Comparison of ENCODE assay signal across 16 cellular contexts in genomic region chr15:67550522-67550921, GRCh38. TPM values are rescaled to one million over a fixed set of nuclear protein-coding genes. Genes with fewer than 3 reads are reported as not detected.
DNase-seq lines count a peak whose midpoint lies in the region; ATAC-seq and TF ChIP-seq lines count a peak whose summit lies in the region.
"Had no signal": no experiment of that assay in that cellular context is flagged by ENCODE, and none has a peak within 500 bp of the region (broad histone marks: within the 10 kb centered on the region; RNA-seq: fewer than 3 reads in every experiment).

No MANE protein-coding gene starts in this region.

- peak overlapping the region; percentile 44 for H3K27ac Mint-ChIP-seq in endodermal cell

- intact Hi-C loops in spleen (cut with DNase I; ENCODE audit: low total_unique reads): no loop called here

- H3K9me2 ChIP-seq in OCI-LY1 (ENCODE audit: low read depth, low read length): no peaks in the 10 kb centered on the region

- H2AFZ ChIP-seq in OCI-LY1 (ENCODE audit: low read length) (no peak overlapping the region), trophoblast cell (ENCODE audit: insufficient read depth, low read length, poor library complexity) (no peak overlapping the region)

- H2BK5ac ChIP-seq in trophoblast cell (ENCODE audit: low read depth, low read length, poor library complexity): no peak overlapping the region

- peaks cover 15% of the 10 kb centered on the region; the same call in 1 of the 2 replicates for H3K79me2 ChIP-seq in OCI-LY1 (ENCODE audit: insufficient read depth, low read length)
- H3K79me2 ChIP-seq in trophoblast cell (ENCODE audit: control insufficient read depth, insufficient read depth, low read length, poor library complexity): no peaks in the 10 kb centered on the region

- H3K27me3 ChIP-seq in OCI-LY1 (ENCODE audit: insufficient read depth, low read length) (no peaks in the 10 kb centered on the region), endodermal cell (ENCODE audit: control insufficient read depth, insufficient read depth, low read length, poor library complexity, severe bottlenecking) (no peaks in the 10 kb centered on the region), trophoblast cell (ENCODE audit: insufficient read depth, low read length) (no peaks in the 10 kb centered on the region), spleen (replicated peaks in 1 of 7) (no peaks in the 10 kb centered on the region)

- H3K27me3 Mint-ChIP-seq in endodermal cell (ENCODE audit: insufficient read depth): no peaks in the 10 kb centered on the region

- TF ChIP-seq POLR2A in spleen (IDR thresholded peaks at IDR 0.05): no peak

- H3K4ac ChIP-seq in trophoblast cell (ENCODE audit: low read depth, low read length): no peak overlapping the region

- no peak for ATAC-seq in GM21367 (IDR thresholded peaks at IDR 0.05; ENCODE audit: unreplicated experiment)
- ATAC-seq in GM18867 (IDR thresholded peaks at IDR 0.05; ENCODE audit: unreplicated experiment): no peak

- no peak overlapping the region for H2AK5ac ChIP-seq in trophoblast cell (ENCODE audit: low read length)

- H3K4me3 ChIP-seq in OCI-LY1 (ENCODE audit: low read depth, low read length, poor library complexity, severe bottlenecking) (peak overlapping the region; percentile 62), endodermal cell (ENCODE audit: low read length) (no peak overlapping the region), trophoblast cell (ENCODE audit: low read depth, low read length) (no peak overlapping the region), spleen (no peak overlapping the region)
- H3K4me3 ChIP-seq: thoracic aorta had no signal

- no peak overlapping the region for H2BK12ac ChIP-seq in trophoblast cell (ENCODE audit: low read length)

- no peak overlapping the region for H2BK120ac ChIP-seq in trophoblast cell (ENCODE audit: insufficient read depth, low read length, poor library complexity)

- no peak overlapping the region for H4K12ac ChIP-seq in trophoblast cell (ENCODE audit: low read depth, low read length)

- no peak overlapping the region for H4K91ac ChIP-seq in trophoblast cell (ENCODE audit: low read depth, low read length)

- no peaks in the 10 kb centered on the region for H3F3A ChIP-seq in OCI-LY1 (ENCODE audit: insufficient read depth, low read length)

- H3K4me2 ChIP-seq in OCI-LY1 (ENCODE audit: low read length) (peak overlapping the region; percentile 92), trophoblast cell (ENCODE audit: low read length) (no peak overlapping the region)

- 80 to 100% methylated on average over 1 to 4 of the region's 4 CpGs for WGBS in endodermal cell (ENCODE audit: insufficient coverage in 1 of 2, insufficient read length in 1 of 2), 2 experiments
- no CpG with 5 or more reads among the region's 4 CpGs for whole genome bisulfite sequencing in trophoblast cell (ENCODE audit: extremely low coverage, insufficient coverage, insufficient read length)
- 74 to 89% (median 80%) methylated on average over 4 of the region's 4 CpGs for WGBS in spleen, 5 donors

- no peak overlapping the region for H3K27ac ChIP-seq in OCI-LY1 (ENCODE audit: low read depth, low read length, poor library complexity, severe bottlenecking)
- H3K27ac ChIP-seq in endodermal cell (ENCODE audit: low read depth, low read length): no peak overlapping the region
- H3K27ac ChIP-seq in trophoblast cell (ENCODE audit: low read depth, low read length): no peak overlapping the region
- peak overlapping the region in 1 of 8 donors; percentile 36 for H3K27ac ChIP-seq in spleen
- H3K27ac ChIP-seq: thoracic aorta, WERI-Rb-1 had no signal

- H3K18ac ChIP-seq in trophoblast cell (ENCODE audit: low read length): no peak overlapping the region

- H3K23ac ChIP-seq in trophoblast cell (ENCODE audit: low read length): no peak overlapping the region

- peaks cover 27% of the 10 kb centered on the region for H3K4me1 Mint-ChIP-seq in endodermal cell

- H3K79me1 ChIP-seq in trophoblast cell (ENCODE audit: low read length): no peaks in the 10 kb centered on the region

- peaks cover 17% of the 10 kb centered on the region for H3K36me3 Mint-ChIP-seq in endodermal cell (ENCODE audit: low read depth)

- no peaks in the 10 kb centered on the region for H4K20me1 ChIP-seq in OCI-LY1 (ENCODE audit: insufficient read depth, low read length)

- H3K36me3 ChIP-seq in OCI-LY1 (ENCODE audit: insufficient read depth, low read length) (peaks cover 57% of the 10 kb centered on the region), endodermal cell (ENCODE audit: control insufficient read depth, insufficient read depth, low read length) (peaks cover 6% of the 10 kb centered on the region), trophoblast cell (ENCODE audit: control insufficient read depth in 1 of 2, insufficient read depth in 2 of 2, low read length in 2 of 2) (peaks cover 0 to 4% of the 10 kb centered on the region in 2 experiments), spleen (peaks cover 0 to 65% (median 19%) of the 10 kb centered on the region in 6 donors)

- TF ChIP-seq CTCF in OCI-LY1 (IDR thresholded peaks at IDR 0.05; ENCODE audit: low read length) (no peak), endodermal cell (conservative IDR thresholded peaks at IDR 0.05) (no peak), spleen (IDR thresholded peaks at IDR 0.05 in 8 of 11, conservative IDR thresholded peaks at IDR 0.05 in 3 of 11) (no peak)

- no peaks in the 10 kb centered on the region for H3K9me3 Mint-ChIP-seq in endodermal cell

- H3K9ac ChIP-seq in OCI-LY1 (ENCODE audit: low read length): peak overlapping the region; percentile 63; the same call in 1 of the 2 replicates
- H3K9ac ChIP-seq in endodermal cell (ENCODE audit: extremely low read depth, low read length, poor library complexity, severe bottlenecking): no peak overlapping the region
- no peak overlapping the region for H3K9ac ChIP-seq in trophoblast cell (ENCODE audit: low read length)

- H3K14ac ChIP-seq in trophoblast cell (ENCODE audit: low read length): no peak overlapping the region

- DNase-seq in GM03348 (ENCODE audit: low spot score) (peak; percentile 23), endodermal cell (no peak), trophoblast cell (peak; percentile 14 to 63), NCI-H1105 (lab: John Stamatoyannopoulos, UW) (no peak), spleen (no peak)
- DNase-seq: activated effector memory CD4-positive, alpha-beta T cell treated with anti-CD3 and anti-CD28 coated beads, Interleukin-2, amount 50 U/mL, for 16 hours; C1 segment of cervical spinal cord; DND-41; NCI-H1105 treated with DMSO at 0.1 percent for 48 hours; NK-92 treated with Interleukin-12 subunit alpha and Interleukin-12 subunit beta, amount 100 ng/mL, for 24 hours; nucleus accumbens; WERI-Rb-1 had no signal

- H3K4me3 Mint-ChIP-seq in endodermal cell: no peak overlapping the region

- H3K9me3 ChIP-seq in OCI-LY1 (ENCODE audit: low read length): no peaks in the 10 kb centered on the region
- no peaks in the 10 kb centered on the region for H3K9me3 ChIP-seq in endodermal cell (ENCODE audit: control insufficient read depth, low read length)
- H3K9me3 ChIP-seq in trophoblast cell (ENCODE audit: insufficient read depth, low read depth, low read length): no peaks in the 10 kb centered on the region
- H3K9me3 ChIP-seq in spleen: no peaks in the 10 kb centered on the region
- H3K9me3 ChIP-seq: thoracic aorta had no signal

- H3K4me1 ChIP-seq in OCI-LY1 (ENCODE audit: insufficient read depth, low read length, severe bottlenecking) (peaks cover 47% of the 10 kb centered on the region), endodermal cell (ENCODE audit: control insufficient read depth, insufficient read depth, low read length) (peaks cover 4% of the 10 kb centered on the region), trophoblast cell (ENCODE audit: control insufficient read depth in 1 of 2, insufficient read depth in 2 of 2, low read length in 2 of 2) (no peaks in the 10 kb centered on the region), spleen (peaks cover 0 to 31% (median 11%) of the 10 kb centered on the region in 6 donors)

- H4K8ac ChIP-seq in trophoblast cell (ENCODE audit: low read depth, low read length): no peak overlapping the region

RNA-seq across cellular contexts. Expression of gene MAP2K5, which starts 8.0 kb away (rescaled TPM):
- total RNA-seq in endodermal cell (10 to 100 TPM; 17.1 to 26.7 TPM), spleen (10 to 100 TPM in 6 of 7 donors, 1 to 10 TPM in 1; 9.5 to 30.4 (median 18.0) TPM)
- 29.9 TPM for polyA plus RNA-seq in endodermal cell (2013, experiment 1 of 2)
- 24.2 TPM for polyA plus RNA-seq in endodermal cell (2013, experiment 2 of 2)
- 9.7 and 10.7 TPM in 2 replicates for polyA plus RNA-seq in trophoblast cell (2013)
- 10 to 100 TPM in 2 of 3 donors, 1 to 10 TPM in 1; 8.4 to 11.0 (median 10.2) TPM for polyA plus RNA-seq in spleen

RNA-seq across cellular contexts. Expression of gene C15orf61, which starts 29.6 kb away (rescaled TPM):
- total RNA-seq in endodermal cell: 1 to 10 TPM; 3.0 to 3.2 TPM
- polyA plus RNA-seq in endodermal cell (2013, experiment 1 of 2): 3.5 TPM
- 2.2 TPM for polyA plus RNA-seq in endodermal cell (2013, experiment 2 of 2)
- polyA plus RNA-seq in trophoblast cell (2013): 3.0 and 4.2 TPM in 2 replicates
- total RNA-seq in spleen: 1 to 10 TPM; 2.8 to 10.0 (median 4.6) TPM
- 1 to 10 TPM in 2 of 3 donors, under 1 TPM in 1; 0.87 to 1.5 (median 1.5) TPM for polyA plus RNA-seq in spleen

Comparison
In these comparisons a context has a peak if more than half of its experiments do, and no peak if none do; other contexts are left out.
1. DNase-seq: peak in GM03348 (single experiment) and trophoblast cell (2 of 2); none in endodermal cell (single experiment), NCI-H1105 (single experiment) and spleen (single experiment).